ENCODE assay signal across 23 cellular contexts in the genomic region with DNA sequence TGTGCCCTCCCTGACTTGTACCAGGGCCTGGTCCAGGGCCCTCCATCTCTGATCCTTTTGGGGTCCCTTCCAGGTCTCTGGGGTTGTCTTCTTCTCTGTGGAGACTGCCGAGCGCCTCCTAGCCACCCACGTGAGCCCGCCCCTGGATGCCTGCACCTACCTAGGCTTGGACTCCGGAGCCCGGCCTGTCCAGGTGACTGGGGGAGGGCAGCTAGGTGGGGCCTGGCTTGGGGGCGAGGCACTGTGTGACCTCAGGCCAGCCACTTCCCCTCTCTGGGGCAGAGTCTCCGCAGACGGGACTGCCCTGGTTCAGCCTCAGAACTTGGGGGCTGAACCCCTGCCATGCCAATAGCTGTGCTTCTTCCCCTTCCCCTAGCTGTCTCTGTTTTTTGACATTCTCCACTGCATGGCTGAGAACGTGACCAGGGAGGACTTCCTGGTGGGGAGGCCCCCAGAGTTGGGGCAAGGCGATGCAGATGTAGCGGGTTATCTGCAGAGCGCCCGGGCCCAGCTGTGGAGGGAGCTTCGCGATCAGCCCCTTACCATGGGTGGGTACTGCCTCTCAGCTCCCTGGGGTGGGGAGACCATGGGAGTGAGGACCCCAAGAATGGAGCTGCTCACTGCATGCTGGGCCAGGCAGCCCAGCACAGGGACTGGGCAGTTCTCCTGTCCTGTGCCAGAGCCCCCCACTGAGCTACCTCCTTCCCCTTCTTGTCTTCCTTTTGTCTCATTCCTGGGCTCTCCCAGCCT. TPM values are rescaled to one million over a fixed set of nuclear protein-coding genes. Genes with fewer than 3 reads are reported as not detected.
DNase-seq lines count a peak whose midpoint lies in the region; ATAC-seq, FAIRE-seq and TF ChIP-seq lines count a peak whose summit lies in the region.
"Had no signal": no experiment of that assay in that cellular context is flagged by ENCODE, and none has a peak within 500 bp of the region (broad histone marks: within the 10 kb centered on the region; RNA-seq: fewer than 3 reads in every experiment).

No MANE protein-coding gene starts in this region.

- no peak overlapping the region for H3K9ac ChIP-seq in H1 (replicated peaks in 1 of 4; ENCODE audit: extremely low read depth in 1 of 4, low read depth in 3 of 4, low read length in 3 of 4)

- H3K23ac ChIP-seq in H1 (ENCODE audit: insufficient read length), result no peak overlapping the region

- H2AK5ac ChIP-seq in H1 (ENCODE audit: low read depth, low read length), result no peak overlapping the region

- H2AFZ ChIP-seq in H1 (ENCODE audit: low read length), result no peak overlapping the region

- H3K79me2 ChIP-seq in H1 (ENCODE audit: control insufficient read depth in 1 of 2, insufficient read depth in 2 of 2, low read length in 2 of 2), result no peaks in the 10 kb centered on the region

- no peaks in the 10 kb centered on the region for H3K4me1 Mint-ChIP-seq in activated CD4-positive, alpha-beta T cell treated with anti-CD3 and anti-CD28 coated beads, Interleukin-2, amount 10 ng/mL, durations not matched to agents 24 days and 14 days
- H3K4me1 Mint-ChIP-seq in activated CD4-positive, alpha-beta T cell treated with anti-CD3 and anti-CD28 coated beads, Interleukin-2, amount 10 ng/mL, durations not matched to agents 7 days and 5 days, result no peaks in the 10 kb centered on the region
- H3K4me1 Mint-ChIP-seq: B cell had no signal

- H2BK120ac ChIP-seq in H1 (replicated peaks; ENCODE audit: low read depth, low read length), result no peak overlapping the region

- 95% methylated on average over 13 of the region's 16 CpGs; no CpG with 5 or more reads in 1 of the 2 experiments for WGBS in H1 (ENCODE audit: extremely low coverage in 1 of 2, insufficient coverage in 1 of 2, insufficient read length in 1 of 2, insufficient replicate concordance in 2 of 2, low coverage in 1 of 2, low lambda C conversion rate in 2 of 2, missing lambda C conversion rate in 1 of 2), 2 experiments
- WGBS in psoas muscle, 3 donors, result 95 to 98% (median 95%) methylated on average over 14 to 16 of the region's 16 CpGs
- 88 to 95% (median 90%) methylated on average over 7 to 16 of the region's 16 CpGs for WGBS in spleen, 5 donors

- no peak for DNase-seq in activated CD4-positive, alpha-beta T cell treated with anti-CD3 and anti-CD28 coated beads, Interleukin-2, amount 10 ng/mL, durations not matched to agents 24 days and 14 days
- no peak for DNase-seq in activated CD4-positive, alpha-beta T cell treated with anti-CD3 and anti-CD28 coated beads, Interleukin-2, amount 10 ng/mL, durations not matched to agents 7 days and 5 days
- DNase-seq in H7 (peak; percentile 52), H1 (ENCODE audit: low read depth in 1 of 2, low spot score in 2 of 2) (no peak), psoas muscle (no peak), T1000 (lab: John Stamatoyannopoulos, UW) (no peak), spleen (no peak)
- DNase-seq: Caco-2; CD8-positive, alpha-beta T cell; EL; GDM1; KG1; MM.1S; NCI-H2029; NCI-H446 treated with DMSO at 0.1 percent for 48 hours; NCI-H526; NCI-H82; NK-92 treated with Interleukin-12 subunit alpha and Interleukin-12 subunit beta, amount 100 ng/mL, for 24 hours; PC-3 had no signal

- H3K14ac ChIP-seq in H1 (ENCODE audit: insufficient read length), result no peak overlapping the region

- no peak for ATAC-seq in psoas muscle
- ATAC-seq: CD8-positive, alpha-beta T cell; GM12878; PC-3 had no signal

- H3K9me3 Mint-ChIP-seq in activated CD4-positive, alpha-beta T cell treated with anti-CD3 and anti-CD28 coated beads, Interleukin-2, amount 10 ng/mL, durations not matched to agents 24 days and 14 days, result no peaks in the 10 kb centered on the region
- H3K9me3 Mint-ChIP-seq in activated CD4-positive, alpha-beta T cell treated with anti-CD3 and anti-CD28 coated beads, Interleukin-2, amount 10 ng/mL, durations not matched to agents 7 days and 5 days, result no peaks in the 10 kb centered on the region
- H3K9me3 Mint-ChIP-seq: CD8-positive, alpha-beta T cell had no signal

- POLR2A ChIA-PET in activated CD4-positive, alpha-beta T cell treated with anti-CD3 and anti-CD28 coated beads, Interleukin-2, amount 10 ng/mL, durations not matched to agents 7 days and 5 days (lab: Charles Lee), result no interaction called here
- POLR2A ChIA-PET in H1 (lab: Charles Lee; ENCODE audit: partially characterized antibody), result interaction anchor here (0.5 to 4.5 kb wide), 4 partner anchors 14 to 71 kb away, joined by 3 to 20 read pairs (median 3); partner anchors contain the start of gene FCSK

- no peak overlapping the region for H3K4me3 Mint-ChIP-seq in activated CD4-positive, alpha-beta T cell treated with anti-CD3 and anti-CD28 coated beads, Interleukin-2, amount 10 ng/mL, durations not matched to agents 24 days and 14 days
- no peak overlapping the region for H3K4me3 Mint-ChIP-seq in activated CD4-positive, alpha-beta T cell treated with anti-CD3 and anti-CD28 coated beads, Interleukin-2, amount 10 ng/mL, durations not matched to agents 7 days and 5 days
- H3K4me3 Mint-ChIP-seq: B cell; CD8-positive, alpha-beta T cell had no signal

- no peak for TF ChIP-seq EP300 in H1 (IDR thresholded peaks at IDR 0.05; ENCODE audit: borderline replicate concordance in 1 of 2, low read depth in 2 of 2, low read length in 2 of 2)

- peaks cover 5% of the 10 kb centered on the region for H3K36me3 Mint-ChIP-seq in activated CD4-positive, alpha-beta T cell treated with anti-CD3 and anti-CD28 coated beads, Interleukin-2, amount 10 ng/mL, durations not matched to agents 24 days and 14 days (ENCODE audit: low read depth)
- no peaks in the 10 kb centered on the region for H3K36me3 Mint-ChIP-seq in activated CD4-positive, alpha-beta T cell treated with anti-CD3 and anti-CD28 coated beads, Interleukin-2, amount 10 ng/mL, durations not matched to agents 7 days and 5 days (ENCODE audit: low read depth)

- no peaks in the 10 kb centered on the region for H3K27me3 Mint-ChIP-seq in activated CD4-positive, alpha-beta T cell treated with anti-CD3 and anti-CD28 coated beads, Interleukin-2, amount 10 ng/mL, durations not matched to agents 24 days and 14 days
- H3K27me3 Mint-ChIP-seq in activated CD4-positive, alpha-beta T cell treated with anti-CD3 and anti-CD28 coated beads, Interleukin-2, amount 10 ng/mL, durations not matched to agents 7 days and 5 days, result no peaks in the 10 kb centered on the region
- H3K27me3 Mint-ChIP-seq: B cell had no signal

- H3K27ac ChIP-seq in H1 (ENCODE audit: low read depth, low read length), result no peak overlapping the region
- H3K27ac ChIP-seq in psoas muscle, result peak overlapping the region; percentile 67
- no peak overlapping the region for H3K27ac ChIP-seq in spleen
- H3K27ac ChIP-seq: 22Rv1, C4-2B had no signal

- intact Hi-C loops in activated CD4-positive, alpha-beta T cell treated with anti-CD3 and anti-CD28 coated beads, Interleukin-2, amount 10 ng/mL, durations not matched to agents 24 days and 14 days (cut with micrococcal nuclease), result no loop called here
- intact Hi-C loops in psoas muscle (cut with DNase I), result loop anchor here in 1 of 2 donors (5.0 kb wide), 1 partner anchor 37 kb away; no protein-coding TSS in a partner anchor
- intact Hi-C loops in spleen (cut with DNase I; ENCODE audit: low total_unique reads), result no loop called here

- 0 out of 2 replicates have a peak overlapping the region, but pooled peaks have one; percentile 48 for H2BK20ac ChIP-seq in H1 (ENCODE audit: low read length)

- no peaks in the 10 kb centered on the region for H3K23me2 ChIP-seq in H1 (ENCODE audit: low read depth, low read length)

- H4K8ac ChIP-seq in H1 (ENCODE audit: extremely low read depth, insufficient read depth, low read length), result 0 out of 2 replicates have a peak overlapping the region, but pooled peaks have one; percentile 68

- no peak for TF ChIP-seq POLR2A in H1 (IDR thresholded peaks at IDR 0.05; ENCODE audit: control extremely low read depth in 1 of 2, low read depth in 2 of 2, low read length in 2 of 2)
- TF ChIP-seq POLR2A in spleen (IDR thresholded peaks at IDR 0.05), result no peak

- no peak overlapping the region for H3K4me2 ChIP-seq in H1 (ENCODE audit: insufficient read depth in 1 of 2, low read depth in 2 of 2, low read length in 2 of 2)

- TF ChIP-seq CTCF in H1 (IDR thresholded peaks at IDR 0.05; ENCODE audit: control extremely low read depth in 1 of 3, insufficient read depth in 1 of 3, low read depth in 1 of 3, low read length in 3 of 3) (no peak), psoas muscle (IDR thresholded peaks at IDR 0.05) (no peak), spleen (IDR thresholded peaks at IDR 0.05 in 8 of 11, conservative IDR thresholded peaks at IDR 0.05 in 3 of 11) (no peak)

- no peak overlapping the region for H3K56ac ChIP-seq in H1 (replicated peaks; ENCODE audit: insufficient read length, low read depth, low read length)

- no peaks in the 10 kb centered on the region for H3K79me1 ChIP-seq in H1 (ENCODE audit: low read depth, low read length)

- peak overlapping the region; percentile 72 for H3K27ac Mint-ChIP-seq in activated CD4-positive, alpha-beta T cell treated with anti-CD3 and anti-CD28 coated beads, Interleukin-2, amount 10 ng/mL, durations not matched to agents 24 days and 14 days
- H3K27ac Mint-ChIP-seq in activated CD4-positive, alpha-beta T cell treated with anti-CD3 and anti-CD28 coated beads, Interleukin-2, amount 10 ng/mL, durations not matched to agents 7 days and 5 days, result no peak overlapping the region
- H3K27ac Mint-ChIP-seq: B cell; CD8-positive, alpha-beta T cell had no signal

- H3K4me1 ChIP-seq in H1 (replicated peaks in 1 of 4; ENCODE audit: control insufficient read depth in 3 of 4, insufficient read depth in 4 of 4, low read length in 3 of 4) (no peaks in the 10 kb centered on the region), psoas muscle (peaks cover 19% of the 10 kb centered on the region), spleen (peaks cover 0 to 5% (median 0%) of the 10 kb centered on the region in 6 donors)

- H4K91ac ChIP-seq in H1 (replicated peaks; ENCODE audit: insufficient read length, low read length), result peak overlapping the region; percentile 40

- no peaks in the 10 kb centered on the region for H3K27me3 ChIP-seq in H7 (ENCODE audit: control insufficient read depth, insufficient read depth, low read length)
- no peaks in the 10 kb centered on the region for H3K27me3 ChIP-seq in H1 (replicated peaks in 1 of 4; ENCODE audit: control insufficient read depth in 3 of 4, extremely low read depth in 1 of 4, insufficient read depth in 3 of 4, low read length in 3 of 4)
- H3K27me3 ChIP-seq in psoas muscle (ENCODE audit: insufficient read depth in 3 of 3, low read length in 2 of 3), result no peaks in the 10 kb centered on the region
- H3K27me3 ChIP-seq in spleen (replicated peaks in 1 of 7), result no peaks in the 10 kb centered on the region

- H3K4ac ChIP-seq in H1 (replicated peaks; ENCODE audit: insufficient read length, low read depth, low read length), result no peak overlapping the region

- H2BK5ac ChIP-seq in H1 (ENCODE audit: low read depth, low read length), result no peak overlapping the region

- no peak overlapping the region for H2BK15ac ChIP-seq in H1 (ENCODE audit: low read length)

- H4K5ac ChIP-seq in H1 (ENCODE audit: insufficient read length, low read depth, low read length), result no peak overlapping the region

- peaks cover 0 to 2% of the 10 kb centered on the region in 2 experiments for H4K20me1 ChIP-seq in H1 (replicated peaks in 1 of 2; ENCODE audit: control insufficient read depth in 1 of 2, insufficient read depth in 2 of 2, low read length in 2 of 2)

- CTCF ChIA-PET in activated CD4-positive, alpha-beta T cell treated with anti-CD3 and anti-CD28 coated beads, Interleukin-2, amount 10 ng/mL, durations not matched to agents 7 days and 5 days (lab: Charles Lee), result interaction anchor here (0.6 to 1.6 kb wide), 6 partner anchors 8 to 99 kb away, joined by 3 to 4 read pairs (median 3); partner anchors contain the start of gene FCSK
- CTCF ChIA-PET in H1 (lab: Charles Lee; ENCODE audit: partially characterized antibody), result interaction anchor here (0.5 to 13.6 kb wide), 14 partner anchors 11 to 185 kb away, joined by 3 to 180 read pairs (median 6); partner anchors contain the start of gene FCSK

- H3K9me3 ChIP-seq in H1 (ENCODE audit: insufficient read depth in 2 of 2, low read depth in 1 of 2, low read length in 1 of 2), result no peaks in the 10 kb centered on the region
- H3K9me3 ChIP-seq in psoas muscle, result no peaks in the 10 kb centered on the region
- H3K9me3 ChIP-seq in spleen, result no peaks in the 10 kb centered on the region
- H3K9me3 ChIP-seq: Caco-2 had no signal

- TF ChIP-seq RAD21 in H1 (IDR thresholded peaks at IDR 0.05 in 1 of 2, conservative IDR thresholded peaks at IDR 0.05 in 1 of 2; ENCODE audit: low read depth in 2 of 2, low read length in 2 of 2), result no peak

- no peak overlapping the region for H2BK12ac ChIP-seq in H1 (ENCODE audit: low read depth, low read length)

- H3K36me3 ChIP-seq in H7 (replicated peaks; ENCODE audit: control insufficient read depth, insufficient read depth, low read length) (no peaks in the 10 kb centered on the region), H1 (ENCODE audit: control insufficient read depth in 2 of 4, insufficient read depth in 4 of 4, low read length in 3 of 4) (no peaks in the 10 kb centered on the region), psoas muscle (ENCODE audit: insufficient read depth in 1 of 2, low read depth in 1 of 2) (peaks cover 0 to 34% of the 10 kb centered on the region in 2 donors), spleen (peaks cover 0 to 87% (median 37%) of the 10 kb centered on the region in 6 donors)

- FAIRE-seq in H1 (lab: Jason Lieb, UNC), result no peak
- FAIRE-seq: GM12878 had no signal

- H3K4me3 ChIP-seq in H7 (ENCODE audit: insufficient read depth, low read depth, low read length) (no peak overlapping the region), H1 (ENCODE audit: extremely low read depth in 1 of 4, insufficient read depth in 2 of 4, low read depth in 3 of 4, low read length in 4 of 4) (no peak overlapping the region), psoas muscle (no peak overlapping the region), spleen (no peak overlapping the region)
- H3K4me3 ChIP-seq: GM12878 had no signal

- H3K18ac ChIP-seq in H1 (ENCODE audit: extremely low read depth, low read length), result no peak overlapping the region

RNA-seq across cellular contexts. Expression of gene FCSK, which starts 14.6 kb away (rescaled TPM):
- 19.6 and 24.4 TPM in 2 replicates for total RNA-seq in activated CD4-positive, alpha-beta T cell treated with anti-CD3 and anti-CD28 coated beads, Interleukin-2, amount 10 ng/mL, durations not matched to agents 24 days and 14 days
- total RNA-seq in activated CD4-positive, alpha-beta T cell treated with anti-CD3 and anti-CD28 coated beads, Interleukin-2, amount 10 ng/mL, durations not matched to agents 7 days and 5 days, result 10 to 100 TPM; 16.8 to 18.8 TPM
- 11.2 and 13.7 TPM in 2 replicates for total RNA-seq in H7 (2014; rRNA removed; shearing (Covaris generic))
- total RNA-seq in H1 (2021; fragmentation: NEBNext Ultra II Directional; extraction: Animal tissue kit (Norgen Biotek cat#: 25700)), result 3.4 and 4.6 TPM in 2 replicates
- 5.1 and 5.5 TPM in 2 replicates for polyA plus RNA-seq in H1 (2011; rRNA removed)
- polyA plus RNA-seq in H1 (2011; cell fraction: cytosol; rRNA removed), result 4.4 TPM
- polyA plus RNA-seq in H1 (2011; cell fraction: nucleus; rRNA removed), result 16.1 TPM
- 4.1 to 5.8 TPM (median 4.7 TPM) in 4 replicates for polyA plus RNA-seq in H1 (2012, experiment 1 of 2)
- polyA plus RNA-seq in H1 (2012, experiment 2 of 2), result 3.7 TPM
- polyA plus RNA-seq in H1 (2013, experiment 1 of 2), result 2.4 TPM
- 2.2 TPM for polyA plus RNA-seq in H1 (2013, experiment 2 of 2)
- 3.7 and 3.9 TPM in 2 replicates for polyA minus RNA-seq in H1 (2011; rRNA and poly(A)+ RNA removed)
- polyA minus RNA-seq in H1 (2011; cell fraction: cytosol; rRNA and poly(A)+ RNA removed), result 5.1 TPM
- 3.6 TPM for polyA minus RNA-seq in H1 (2011; cell fraction: nucleus; rRNA and poly(A)+ RNA removed)
- total RNA-seq in psoas muscle, result 10 to 100 TPM in 2 of 4 donors, 1 to 10 TPM in 2; 4.9 to 11.0 (median 9.3) TPM
- polyA plus RNA-seq in psoas muscle, result 1 to 10 TPM; 5.7 to 8.0 (median 6.0) TPM
- 10 to 100 TPM; 20.8 to 31.9 (median 27.1) TPM for total RNA-seq in spleen
- 10 to 100 TPM in 2 of 3 donors, 1 to 10 TPM in 1; 8.1 to 18.6 (median 16.7) TPM for polyA plus RNA-seq in spleen

RNA-seq across cellular contexts. Expression of gene ST3GAL2, which starts 30.1 kb away (rescaled TPM):
- total RNA-seq in activated CD4-positive, alpha-beta T cell treated with anti-CD3 and anti-CD28 coated beads, Interleukin-2, amount 10 ng/mL, durations not matched to agents 24 days and 14 days, result 27.9 and 37.0 TPM in 2 replicates
- 10 to 100 TPM; 24.5 to 25.6 TPM for total RNA-seq in activated CD4-positive, alpha-beta T cell treated with anti-CD3 and anti-CD28 coated beads, Interleukin-2, amount 10 ng/mL, durations not matched to agents 7 days and 5 days
- 62.7 and 64.1 TPM in 2 replicates for total RNA-seq in H7 (2014; rRNA removed; shearing (Covaris generic))
- 39.3 and 39.7 TPM in 2 replicates for total RNA-seq in H1 (2021; fragmentation: NEBNext Ultra II Directional; extraction: Animal tissue kit (Norgen Biotek cat#: 25700))
- polyA plus RNA-seq in H1 (2011; rRNA removed) (14.4 and 30.5 TPM in 2 replicates), psoas muscle (10 to 100 TPM in 1 of 3 donors, 1 to 10 TPM in 2; 7.0 to 19.8 (median 8.9) TPM), spleen (10 to 100 TPM in 1 of 3 donors, 1 to 10 TPM in 2; 5.2 to 16.5 (median 7.2) TPM)
- polyA plus RNA-seq in H1 (2011; cell fraction: cytosol; rRNA removed), result 16.9 TPM
- 28.1 TPM for polyA plus RNA-seq in H1 (2011; cell fraction: nucleus; rRNA removed)
- 19.3 to 24.6 TPM (median 22.0 TPM) in 4 replicates for polyA plus RNA-seq in H1 (2012, experiment 1 of 2)
- 19.9 TPM for polyA plus RNA-seq in H1 (2012, experiment 2 of 2)
- 26.7 TPM for polyA plus RNA-seq in H1 (2013, experiment 1 of 2)
- polyA plus RNA-seq in H1 (2013, experiment 2 of 2), result 27.0 TPM
- polyA minus RNA-seq in H1 (2011; rRNA and poly(A)+ RNA removed), result 33.4 and 49.9 TPM in 2 replicates
- 43.4 TPM for polyA minus RNA-seq in H1 (2011; cell fraction: cytosol; rRNA and poly(A)+ RNA removed)
- polyA minus RNA-seq in H1 (2011; cell fraction: nucleus; rRNA and poly(A)+ RNA removed), result 43.8 TPM
- total RNA-seq in psoas muscle (10 to 100 TPM; 16.8 to 33.0 (median 22.6) TPM), spleen (10 to 100 TPM; 33.1 to 66.9 (median 48.1) TPM)

RNA-seq across cellular contexts. Expression of gene COG4, which starts 54.4 kb away (rescaled TPM):
- 38.3 and 42.1 TPM in 2 replicates for total RNA-seq in activated CD4-positive, alpha-beta T cell treated with anti-CD3 and anti-CD28 coated beads, Interleukin-2, amount 10 ng/mL, durations not matched to agents 24 days and 14 days
- 10 to 100 TPM; 59.8 to 70.8 TPM for total RNA-seq in activated CD4-positive, alpha-beta T cell treated with anti-CD3 and anti-CD28 coated beads, Interleukin-2, amount 10 ng/mL, durations not matched to agents 7 days and 5 days
- 78.7 and 98.2 TPM in 2 replicates for total RNA-seq in H7 (2014; rRNA removed; shearing (Covaris generic))
- 46.1 and 52.2 TPM in 2 replicates for total RNA-seq in H1 (2021; fragmentation: NEBNext Ultra II Directional; extraction: Animal tissue kit (Norgen Biotek cat#: 25700))
- polyA plus RNA-seq in H1 (2011; rRNA removed) (50.2 and 54.7 TPM in 2 replicates), psoas muscle (10 to 100 TPM; 29.1 to 80.3 (median 41.4) TPM), spleen (10 to 100 TPM; 45.7 to 54.8 (median 51.6) TPM)
- 48.3 TPM for polyA plus RNA-seq in H1 (2011; cell fraction: cytosol; rRNA removed)
- 94.1 TPM for polyA plus RNA-seq in H1 (2011; cell fraction: nucleus; rRNA removed)
- polyA plus RNA-seq in H1 (2012, experiment 1 of 2), result 37.1 to 49.2 TPM (median 47.6 TPM) in 4 replicates
- 20.8 TPM for polyA plus RNA-seq in H1 (2012, experiment 2 of 2)
- polyA plus RNA-seq in H1 (2013, experiment 1 of 2), result 32.5 TPM
- 29.9 TPM for polyA plus RNA-seq in H1 (2013, experiment 2 of 2)
- polyA minus RNA-seq in H1 (2011; rRNA and poly(A)+ RNA removed), result 55.9 and 66.3 TPM in 2 replicates
- polyA minus RNA-seq in H1 (2011; cell fraction: cytosol; rRNA and poly(A)+ RNA removed), result 29.0 TPM
- 22.5 TPM for polyA minus RNA-seq in H1 (2011; cell fraction: nucleus; rRNA and poly(A)+ RNA removed)
- total RNA-seq in psoas muscle (10 to 100 TPM; 41.7 to 77.8 (median 64.9) TPM), spleen (10 to 100 TPM; 40.8 to 85.4 (median 62.7) TPM)

RNA-seq across cellular contexts. Expression of gene SF3B3, which starts 54.7 kb away (rescaled TPM):
- total RNA-seq in activated CD4-positive, alpha-beta T cell treated with anti-CD3 and anti-CD28 coated beads, Interleukin-2, amount 10 ng/mL, durations not matched to agents 24 days and 14 days, result 621 and 622 TPM in 2 replicates
- total RNA-seq in activated CD4-positive, alpha-beta T cell treated with anti-CD3 and anti-CD28 coated beads, Interleukin-2, amount 10 ng/mL, durations not matched to agents 7 days and 5 days, result 100 to 1,000 TPM; 369 to 376 TPM
- total RNA-seq in H7 (2014; rRNA removed; shearing (Covaris generic)), result 222 and 313 TPM in 2 replicates
- 513 and 521 TPM in 2 replicates for total RNA-seq in H1 (2021; fragmentation: NEBNext Ultra II Directional; extraction: Animal tissue kit (Norgen Biotek cat#: 25700))
- polyA plus RNA-seq in H1 (2011; rRNA removed), result 241 and 261 TPM in 2 replicates
- polyA plus RNA-seq in H1 (2011; cell fraction: cytosol; rRNA removed), result 143 TPM
- polyA plus RNA-seq in H1 (2011; cell fraction: nucleus; rRNA removed), result 373 TPM
- 284 to 337 TPM (median 317 TPM) in 4 replicates for polyA plus RNA-seq in H1 (2012, experiment 1 of 2)
- polyA plus RNA-seq in H1 (2012, experiment 2 of 2), result 63.1 TPM
- polyA plus RNA-seq in H1 (2013, experiment 1 of 2), result 156 TPM
- 141 TPM for polyA plus RNA-seq in H1 (2013, experiment 2 of 2)
- polyA minus RNA-seq in H1 (2011; rRNA and poly(A)+ RNA removed), result 358 and 477 TPM in 2 replicates
- polyA minus RNA-seq in H1 (2011; cell fraction: cytosol; rRNA and poly(A)+ RNA removed), result 133 TPM
- 217 TPM for polyA minus RNA-seq in H1 (2011; cell fraction: nucleus; rRNA and poly(A)+ RNA removed)
- total RNA-seq in psoas muscle, result 100 to 1,000 TPM; 145 to 178 (median 157) TPM
- polyA plus RNA-seq in psoas muscle, result 100 to 1,000 TPM in 1 of 3 donors, 10 to 100 TPM in 2; 50.0 to 117 (median 59.9) TPM
- total RNA-seq in spleen, result 100 to 1,000 TPM in 5 of 7 donors, 10 to 100 TPM in 2; 92.5 to 256 (median 205) TPM
- 10 to 100 TPM; 70.3 to 92.9 (median 82.9) TPM for polyA plus RNA-seq in spleen
